In genomic region chr3:194396897-194397756, GRCh38 we compare ENCODE assay signal across 8 cellular contexts. TPM values are rescaled to one million over a fixed set of nuclear protein-coding genes. Genes with fewer than 3 reads are reported as not detected.
DNase-seq lines count a peak whose midpoint lies in the region; ATAC-seq and TF ChIP-seq lines count a peak whose summit lies in the region.

No MANE protein-coding gene starts in this region.

- no peaks in the 10 kb centered on the region for H3K36me3 Mint-ChIP-seq in natural killer cell

- 37% methylated on average over 34 of the region's 69 CpGs for WGBS in mammary epithelial cell (ENCODE audit: low coverage, missing lambda C conversion rate)

- H3K9me3 ChIP-seq in mammary epithelial cell (replicated peaks; ENCODE audit: insufficient read depth, low read length) = no peaks in the 10 kb centered on the region

- peak overlapping the region; percentile 93 for H3K4me3 Mint-ChIP-seq in natural killer cell

- H3K27me3 Mint-ChIP-seq in natural killer cell (ENCODE audit: low read depth in 2 of 2) = peaks cover 0 to 8% of the 10 kb centered on the region in 2 donors

- H3K9me3 Mint-ChIP-seq in natural killer cell = no peaks in the 10 kb centered on the region

- CTCF ChIA-PET in mammary epithelial cell (lab: Charles Lee; ENCODE audit: low non-redundant PET) (no interaction called here), GM10248 (lab: Yijun Ruan, JAX) (interaction anchor here (0.8 to 5.1 kb wide), 6 partner anchors 9 to 616 kb away, joined by 3 to 26 read pairs (median 4); partner anchors contain the start of gene LSG1)

- ATAC-seq in natural killer cell (peak in 2 of 3 donors; percentile 45 to 48), GM19324 (IDR thresholded peaks at IDR 0.05; ENCODE audit: low FRiP score, unreplicated experiment) (no peak), GM21447 (IDR thresholded peaks at IDR 0.05; ENCODE audit: unreplicated experiment) (no peak), GM19452 (IDR thresholded peaks at IDR 0.05; ENCODE audit: unreplicated experiment) (no peak)

- no TSS peak for BruUV-seq in mammary epithelial cell (replicated peaks; lab: Mats Ljungman, UMichigan)

- no peak for TF ChIP-seq CTCF in mammary epithelial cell (conservative IDR thresholded peaks at IDR 0.05 in 1 of 2, IDR thresholded peaks at IDR 0.05 in 1 of 2; ENCODE audit: extremely low read depth in 1 of 2, insufficient read depth in 1 of 2, low read depth in 1 of 2, low read length in 2 of 2)
- no peak for TF ChIP-seq CTCF in natural killer cell (IDR thresholded peaks at IDR 0.05)
- no peak for TF ChIP-seq CTCF in GM10248 (IDR thresholded peaks at IDR 0.05; ENCODE audit: control extremely low read depth, extremely low read depth, low read depth, missing control alignments)

- no peaks in the 10 kb centered on the region for H3K79me2 ChIP-seq in mammary epithelial cell (ENCODE audit: insufficient read depth, low read length)

- no peak overlapping the region for H3K9ac ChIP-seq in mammary epithelial cell (ENCODE audit: insufficient read depth, low read length)

- peak overlapping the region; percentile 58 for H2AFZ ChIP-seq in mammary epithelial cell (ENCODE audit: low read depth, low read length)

- intact Hi-C loops in mammary epithelial cell (cut with micrococcal nuclease) (no loop called here), natural killer cell (cut with micrococcal nuclease) (no loop called here)

- no peak overlapping the region for H3K27ac ChIP-seq in mammary epithelial cell (ENCODE audit: insufficient read depth, low read depth, low read length)

- in situ Hi-C loops in mammary epithelial cell (cut with MboI; ENCODE audit: low sequenced_read_pairs in 2 of 2) = no loop called here

- H3K4me2 ChIP-seq in mammary epithelial cell (ENCODE audit: insufficient read depth, low read depth, low read length) = peak overlapping the region; percentile 52

- no peaks in the 10 kb centered on the region for H3K4me1 ChIP-seq in mammary epithelial cell (ENCODE audit: insufficient read depth, low read length)

- peaks cover 36 to 44% of the 10 kb centered on the region in 2 donors for H3K4me1 Mint-ChIP-seq in natural killer cell

- no peak overlapping the region for H3K4me3 ChIP-seq in mammary epithelial cell (replicated peaks in 1 of 3; ENCODE audit: insufficient read depth in 1 of 3, low read depth in 2 of 3, low read length in 3 of 3)

- H3K36me3 ChIP-seq in mammary epithelial cell (ENCODE audit: insufficient read depth, low read length) = no peaks in the 10 kb centered on the region

- H4K20me1 ChIP-seq in mammary epithelial cell (ENCODE audit: insufficient read depth, low read length) = no peaks in the 10 kb centered on the region

- dilution Hi-C loops in mammary epithelial cell (cut with HindIII; ENCODE audit: low sequenced_read_pairs) = no loop called here

- peak; percentile 6 for DNase-seq in DMS53 treated with DMSO at 0.1 percent for 48 hours (lab: John Stamatoyannopoulos, UW; ENCODE audit: unreplicated experiment)
- DNase-seq in NCI-H524 treated with DMSO at 0.1 percent for 48 hours (lab: John Stamatoyannopoulos, UW) = peak; percentile 29
- no peak for DNase-seq in mammary epithelial cell
- no peak for DNase-seq in natural killer cell
- DNase-seq in GM10248 (ENCODE audit: extremely low spot score) = no peak

- H3K27me3 ChIP-seq in mammary epithelial cell (ENCODE audit: insufficient read depth, low read length) = peaks cover 13% of the 10 kb centered on the region

- no peak overlapping the region for H3K27ac Mint-ChIP-seq in natural killer cell

- POLR2A ChIA-PET in GM10248 (lab: Yijun Ruan, JAX) = interaction anchor here (0.6 kb wide), 1 partner anchor 266 kb away, joined by 3 read pairs; no protein-coding TSS in a partner anchor

RNA-seq across cellular contexts. Expression of gene GP5, which starts 1.9 kb away (rescaled TPM):
- total RNA-seq in mammary epithelial cell (under 1 TPM; 0.17 to 0.42 TPM), natural killer cell (under 1 TPM; 0.63 to 0.88 (median 0.80) TPM)
- polyA plus RNA-seq in mammary epithelial cell = not detected
- polyA minus RNA-seq in mammary epithelial cell = not detected

RNA-seq across cellular contexts. Expression of gene LRRC15, which starts 27.6 kb away (rescaled TPM):
- total RNA-seq in mammary epithelial cell (under 1 TPM in 1 of 2 donors, not detected in 1; under 0.01 TPM), natural killer cell (not detected)
- not detected for polyA plus RNA-seq in mammary epithelial cell
- not detected for polyA minus RNA-seq in mammary epithelial cell

RNA-seq across cellular contexts. Expression of gene CPN2, which starts 46.0 kb away (rescaled TPM):
- not detected for total RNA-seq in mammary epithelial cell
- polyA plus RNA-seq in mammary epithelial cell = not detected
- polyA minus RNA-seq in mammary epithelial cell = not detected
- not detected for total RNA-seq in natural killer cell

Comparison
In these comparisons a context has a peak if more than half of its experiments do, and no peak if none do; other contexts are left out.
1. DNase-seq: peak in DMS53 treated with DMSO at 0.1 percent for 48 hours (single experiment) and NCI-H524 treated with DMSO at 0.1 percent for 48 hours (single experiment); none in mammary epithelial cell (single experiment), natural killer cell (single experiment) and GM10248 (single experiment).
2. ATAC-seq: peak in natural killer cell (2 of 3); none in GM19324 (single experiment), GM21447 (single experiment) and GM19452 (single experiment).